16 cellular contexts compared by ENCODE assay signal in the genomic region with DNA sequence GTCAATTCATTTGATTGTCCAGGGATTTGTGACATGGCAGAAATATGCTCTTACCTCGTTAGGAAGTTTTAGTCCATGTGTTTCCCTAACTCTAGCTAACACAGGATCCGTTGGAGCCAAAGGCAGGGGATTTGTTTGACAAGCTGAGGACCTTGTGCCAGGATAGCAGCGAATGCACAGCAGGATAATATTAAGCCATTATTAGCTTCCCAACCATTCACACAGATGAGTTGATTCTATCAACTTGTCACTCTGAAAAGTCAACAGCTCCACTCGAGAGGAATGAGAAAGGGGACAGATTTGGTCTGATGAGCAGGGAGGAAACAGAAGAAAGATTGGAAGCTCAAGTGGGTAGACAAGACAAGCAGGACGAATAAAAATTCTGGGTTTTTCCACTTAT.
"Had no signal": no experiment of that assay in that cellular context is flagged by ENCODE, and none has a peak within 500 bp of the region (broad histone marks: within the 10 kb centered on the region; RNA-seq: fewer than 3 reads in every experiment).

No MANE protein-coding gene starts in this region.

- H3K27ac Mint-ChIP-seq: activated naive CD8-positive, alpha-beta T cell; dendritic cell treated with granulocyte-macrophage colony-stimulating factor and Interleukin-4, amounts not matched to agents 40 ng/mL and 50 ng/mL, for 4 days; immature natural killer cell; naive B cell; stimulated activated effector memory CD8-positive, alpha-beta T cell treated with anti-CD3 and anti-CD28 coated beads, Interleukin-12 subunit alpha, Interleukin-12 subunit beta, amount 100 ng/mL, for 72 hours; T-helper 1 cell treated with Interleukin-12 subunit alpha and Interleukin-12 subunit beta and Interleukin-4 antibody, amounts not matched to agents 30 μg/mL and 1 μg/mL, for 36 hours had no signal

- H3K4me1 ChIP-seq: testis had no signal

- H3K36me3 ChIP-seq: ovary, upper lobe of left lung, WERI-Rb-1 had no signal

- H3K9me3 Mint-ChIP-seq: dendritic cell treated with granulocyte-macrophage colony-stimulating factor and Interleukin-4, amounts not matched to agents 40 ng/mL and 50 ng/mL, for 4 days; naive B cell; stimulated activated effector memory CD8-positive, alpha-beta T cell treated with anti-CD3 and anti-CD28 coated beads, Interleukin-12 subunit alpha, Interleukin-12 subunit beta, amount 100 ng/mL, for 72 hours; T-helper 1 cell treated with Interleukin-12 subunit alpha and Interleukin-12 subunit beta and Interleukin-4 antibody, amounts not matched to agents 30 μg/mL and 1 μg/mL, for 36 hours had no signal

- H3K36me3 Mint-ChIP-seq: activated naive CD8-positive, alpha-beta T cell; immature natural killer cell; stimulated activated effector memory CD8-positive, alpha-beta T cell treated with anti-CD3 and anti-CD28 coated beads, Interleukin-12 subunit alpha, Interleukin-12 subunit beta, amount 100 ng/mL, for 72 hours had no signal

- H3K27me3 ChIP-seq: ovary, testis, upper lobe of left lung had no signal

- H3K4me3 ChIP-seq: mucosa of descending colon, ovary, testis, upper lobe of left lung had no signal

- H3K27ac ChIP-seq: ovary, testis, upper lobe of left lung, WERI-Rb-1 had no signal

- ATAC-seq: mucosa of descending colon; sciatic nerve; stimulated activated effector memory CD8-positive, alpha-beta T cell treated with anti-CD3 and anti-CD28 coated beads, Interleukin-12 subunit alpha, Interleukin-12 subunit beta, amount 100 ng/mL, for 72 hours had no signal

- DNase-seq: activated CD4-positive, alpha-beta T cell treated with anti-CD3 and anti-CD28 coated beads for 1 hour; effector CD8-positive, alpha-beta T cell; immature natural killer cell; mesenchymal stem cell; mucosa of descending colon; naive B cell; ovary; stimulated activated CD4-positive, alpha-beta T cell treated with anti-CD3 and anti-CD28 coated beads, Interleukin-4, amount 100 ng/mL, for 24 hours; testis; upper lobe of left lung; WERI-Rb-1 had no signal

- H3K9me3 ChIP-seq: mucosa of descending colon, ovary, testis, upper lobe of left lung had no signal

- H3K4me3 Mint-ChIP-seq: activated naive CD8-positive, alpha-beta T cell; dendritic cell treated with granulocyte-macrophage colony-stimulating factor and Interleukin-4, amounts not matched to agents 40 ng/mL and 50 ng/mL, for 4 days; immature natural killer cell; naive B cell; stimulated activated effector memory CD8-positive, alpha-beta T cell treated with anti-CD3 and anti-CD28 coated beads, Interleukin-12 subunit alpha, Interleukin-12 subunit beta, amount 100 ng/mL, for 72 hours; T-helper 1 cell treated with Interleukin-12 subunit alpha and Interleukin-12 subunit beta and Interleukin-4 antibody, amounts not matched to agents 30 μg/mL and 1 μg/mL, for 36 hours had no signal

- H3K4me1 Mint-ChIP-seq: immature natural killer cell, naive B cell had no signal
